Comparison of ENCODE assay signal across 10 cellular contexts in genomic region chr22:39309881-39310714, GRCh38. TPM values are rescaled to one million over a fixed set of nuclear protein-coding genes. Genes with fewer than 3 reads are reported as not detected.
A peak's percentile ranks its signal among the peaks of the same experiment; 100 is the strongest.
DNase-seq lines count a peak whose midpoint lies in the region; ATAC-seq and TF ChIP-seq lines count a peak whose summit lies in the region.
"Had no signal": no experiment of that assay in that cellular context is flagged by ENCODE, and none has a peak within 500 bp of the region (broad histone marks: within the 10 kb centered on the region; RNA-seq: fewer than 3 reads in every experiment).

No MANE protein-coding gene starts in this region.

- H3K27me3 ChIP-seq in cardiac muscle cell (no peaks in the 10 kb centered on the region), SJSA1 (replicated peaks) (no peaks in the 10 kb centered on the region), upper lobe of left lung (no peaks in the 10 kb centered on the region)
- H3K27me3 ChIP-seq: testis had no signal

- peak in 1 of 2 donors; percentile 66 for DNase-seq in cardiac muscle cell (ENCODE audit: low read depth in 1 of 2, low spot score in 1 of 2)
- DNase-seq in Right ventricle myocardium superior, result no peak
- peak in 1 of 2 experiments; percentile 35 for DNase-seq in SJSA1 (ENCODE audit: low read depth in 1 of 2, low spot score in 2 of 2)
- DNase-seq in fibroblast of the aortic adventitia (ENCODE audit: low read depth), result peak; percentile 33
- no peak for DNase-seq in upper lobe of left lung
- DNase-seq in UCSD-AML1 (lab: John Stamatoyannopoulos, UW; ENCODE audit: unreplicated experiment), result no peak
- no peak for DNase-seq in COLO668 (lab: John Stamatoyannopoulos, UW; ENCODE audit: unreplicated experiment)

- no peaks in the 10 kb centered on the region for H3K9me3 ChIP-seq in cardiac muscle cell (ENCODE audit: low read depth)
- H3K9me3 ChIP-seq in SJSA1 (replicated peaks), result no peaks in the 10 kb centered on the region
- no peaks in the 10 kb centered on the region for H3K9me3 ChIP-seq in upper lobe of left lung
- H3K9me3 ChIP-seq: testis had no signal

- no peak for TF ChIP-seq EP300 in upper lobe of left lung (IDR thresholded peaks at IDR 0.05)

- no peak overlapping the region for H3K4me3 ChIP-seq in cardiac muscle cell
- no peak overlapping the region for H3K4me3 ChIP-seq in SJSA1
- no peak overlapping the region for H3K4me3 ChIP-seq in fibroblast of the aortic adventitia (ENCODE audit: low read depth, low read length)
- H3K4me3 ChIP-seq in upper lobe of left lung, result no peak overlapping the region
- H3K4me3 ChIP-seq: testis had no signal

- TF ChIP-seq POLR2A in upper lobe of left lung (IDR thresholded peaks at IDR 0.05), result no peak

- ATAC-seq in Right ventricle myocardium superior (ENCODE audit: poor library complexity) (no peak), upper lobe of left lung (ENCODE audit: low FRiP score in 2 of 2) (no peak), GM19463 (IDR thresholded peaks at IDR 0.05; ENCODE audit: unreplicated experiment) (no peak)

- TF ChIP-seq CTCF in cardiac muscle cell (IDR thresholded peaks at IDR 0.05; ENCODE audit: low read depth, low read length), result no peak
- no peak for TF ChIP-seq CTCF in fibroblast of the aortic adventitia (IDR thresholded peaks at IDR 0.05; ENCODE audit: insufficient read depth, low read length)
- no peak for TF ChIP-seq CTCF in upper lobe of left lung (IDR thresholded peaks at IDR 0.05)

- H3K4me1 ChIP-seq in cardiac muscle cell (ENCODE audit: low read depth) (no peaks in the 10 kb centered on the region), SJSA1 (replicated peaks) (peaks cover 55% of the 10 kb centered on the region), upper lobe of left lung (peaks cover 14 to 38% (median 23%) of the 10 kb centered on the region in 4 donors)

- intact Hi-C loops in Right ventricle myocardium superior (cut with DNase I), result loop anchor here (5.0 kb wide), 1 partner anchor 73 kb away; no protein-coding TSS in a partner anchor

- H3K36me3 ChIP-seq in cardiac muscle cell, result peaks cover 32% of the 10 kb centered on the region
- H3K36me3 ChIP-seq in SJSA1, result peaks cover 51% of the 10 kb centered on the region
- H3K36me3 ChIP-seq in upper lobe of left lung, result peaks cover 30 to 39% (median 37%) of the 10 kb centered on the region in 4 donors

- WGBS in upper lobe of left lung, 2 donors, result 83 to 85% methylated on average over 12 to 16 of the region's 16 CpGs

- peak overlapping the region; percentile 6 for H3K27ac ChIP-seq in cardiac muscle cell
- H3K27ac ChIP-seq in SJSA1, result peak overlapping the region; percentile 56; the same call in 1 of the 2 replicates
- H3K27ac ChIP-seq in upper lobe of left lung, result peak overlapping the region; percentile 58 to 81 (median 70)
- H3K27ac ChIP-seq: parathyroid adenoma had no signal

RNA-seq across cellular contexts. Expression of gene RPL3, which starts 9.3 kb away (rescaled TPM):
- 2,304 and 2,959 TPM in 2 replicates for total RNA-seq in cardiac muscle cell
- polyA plus RNA-seq in cardiac muscle cell, result 1,107 and 1,423 TPM in 2 replicates
- 300 TPM for total RNA-seq in Right ventricle myocardium superior
- total RNA-seq in SJSA1 (2014; rRNA removed; shearing (Covaris generic)), result 1,074 and 1,435 TPM in 2 replicates
- total RNA-seq in fibroblast of the aortic adventitia (ENCODE audit: low replicate concordance), result 1,848 and 3,122 TPM in 2 replicates
- 1,000 to 10,000 TPM; 1,194 to 1,833 (median 1,624) TPM for total RNA-seq in upper lobe of left lung

RNA-seq across cellular contexts. Expression of gene SYNGR1, which starts 39.7 kb away (rescaled TPM):
- total RNA-seq in cardiac muscle cell (40.7 and 61.8 TPM in 2 replicates), Right ventricle myocardium superior (32.2 TPM), fibroblast of the aortic adventitia (ENCODE audit: low replicate concordance) (3.9 and 14.2 TPM in 2 replicates), upper lobe of left lung (10 to 100 TPM in 1 of 6 donors, 1 to 10 TPM in 5; 2.0 to 14.6 (median 5.3) TPM)
- polyA plus RNA-seq in cardiac muscle cell, result 81.9 and 112 TPM in 2 replicates
- 8.4 and 18.6 TPM in 2 replicates for total RNA-seq in SJSA1 (2014; rRNA removed; shearing (Covaris generic))

Comparison
In these comparisons a context has a peak if more than half of its experiments do, and no peak if none do; other contexts are left out.
1. H3K27ac ChIP-seq: peak in every context shown above with its lines; median percentile 70 in upper lobe of left lung; 56 in SJSA1; 6 in cardiac muscle cell.